25 cellular contexts compared by ENCODE assay signal in genomic region chrX:20519826-20520225, GRCh38.
"Had no signal": no experiment of that assay in that cellular context is flagged by ENCODE, and none has a peak within 500 bp of the region (broad histone marks: within the 10 kb centered on the region; RNA-seq: fewer than 3 reads in every experiment).

No MANE protein-coding gene starts in this region.

- H3K4me3 Mint-ChIP-seq: immature natural killer cell; stimulated activated memory B cell treated with anti-CD40 and anti-IgM and Interleukin-4, amounts not matched to agents 10 μg/mL and 1 μg/mL and 100 μg/mL, for 72 hours; stimulated activated naive CD8-positive, alpha-beta T cell treated with anti-CD3 and anti-CD28 coated beads, Interleukin-15, amount 100 ng/mL, for 72 hours had no signal

- H3K27ac Mint-ChIP-seq: naive thymus-derived CD8-positive, alpha-beta T cell; progenitor cell of endocrine pancreas; stimulated activated memory B cell treated with anti-CD40 and anti-IgM and Interleukin-4, amounts not matched to agents 10 μg/mL and 1 μg/mL and 100 μg/mL, for 72 hours; stimulated activated naive CD8-positive, alpha-beta T cell treated with anti-CD3 and anti-CD28 coated beads, Interleukin-15, amount 100 ng/mL, for 72 hours had no signal

- ATAC-seq: left colon; left lung; lower lobe of right lung; naive thymus-derived CD8-positive, alpha-beta T cell; right lobe of liver; stimulated activated memory B cell treated with anti-CD40 and anti-IgM and Interleukin-4, amounts not matched to agents 10 μg/mL and 1 μg/mL and 100 μg/mL, for 72 hours; stimulated activated naive CD8-positive, alpha-beta T cell treated with anti-CD3 and anti-CD28 coated beads, Interleukin-15, amount 100 ng/mL, for 72 hours had no signal

- DNase-seq: hypothalamus; immature natural killer cell; kidney; left colon; left lung; lower lobe of right lung; mesenchymal stem cell; naive thymus-derived CD8-positive, alpha-beta T cell; ovary; right lobe of liver; stimulated activated CD4-positive, alpha-beta T cell treated with anti-CD3 and anti-CD28 coated beads, Interleukin-1b, Interleukin-23, amount 100 ng/mL, for 48 hours; stimulated activated CD4-positive, alpha-beta T cell treated with anti-CD3 and anti-CD28 coated beads, Interleukin-2, amount 100 ng/mL, for 48 hours; stimulated activated CD4-positive, alpha-beta T cell treated with anti-CD3 and anti-CD28 coated beads, Interleukin-4, amount 100 ng/mL, for 4 hours; stimulated activated CD8-positive, alpha-beta memory T cell treated with anti-CD3 and anti-CD28 coated beads, Interleukin-4, amount 100 ng/mL, for 48 hours; stimulated activated naive CD4-positive, alpha-beta T cell treated with Interleukin-2 at 50 U/mL for 16 hours; stimulated activated naive CD8-positive, alpha-beta T cell treated with anti-CD3 and anti-CD28 coated beads, Interleukin-15, amount 100 ng/mL, for 72 hours; substantia nigra; transverse colon; upper lobe of left lung had no signal

- H3K27me3 Mint-ChIP-seq: stimulated activated memory B cell treated with anti-CD40 and anti-IgM and Interleukin-4, amounts not matched to agents 10 μg/mL and 1 μg/mL and 100 μg/mL, for 72 hours had no signal

- H3K27me3 ChIP-seq: ovary, right atrium auricular region, transverse colon, upper lobe of left lung had no signal

- H3K4me3 ChIP-seq: left lung, lower lobe of right lung, ovary, right atrium auricular region, right lobe of liver, smooth muscle cell, transverse colon, upper lobe of left lung had no signal

- H3K27ac ChIP-seq: left lung, lower lobe of right lung, ovary, right atrium auricular region, right lobe of liver, transverse colon, upper lobe of left lung had no signal

- H3K36me3 ChIP-seq: left lung, lower lobe of right lung, ovary, right atrium auricular region, right lobe of liver, transverse colon, upper lobe of left lung had no signal

- H3K36me3 Mint-ChIP-seq: immature natural killer cell; naive thymus-derived CD8-positive, alpha-beta T cell; stimulated activated memory B cell treated with anti-CD40 and anti-IgM and Interleukin-4, amounts not matched to agents 10 μg/mL and 1 μg/mL and 100 μg/mL, for 72 hours had no signal

- H3K4me2 ChIP-seq: smooth muscle cell had no signal

- H3K9me3 Mint-ChIP-seq: immature natural killer cell; naive thymus-derived CD8-positive, alpha-beta T cell; stimulated activated memory B cell treated with anti-CD40 and anti-IgM and Interleukin-4, amounts not matched to agents 10 μg/mL and 1 μg/mL and 100 μg/mL, for 72 hours had no signal

- H3K9me3 ChIP-seq: left lung, lower lobe of right lung, ovary, right atrium auricular region, right lobe of liver, transverse colon, upper lobe of left lung had no signal

- H3K4me1 ChIP-seq: lower lobe of right lung, right atrium auricular region, right lobe of liver had no signal

- FAIRE-seq: islet of Langerhans, urothelium cell line had no signal
